ENCODE assay signal across 12 cellular contexts in genomic region chr11:2211113-2211971, GRCh38. TPM values are rescaled to one million over a fixed set of nuclear protein-coding genes. Genes with fewer than 3 reads are reported as not detected.
A peak's percentile ranks its signal among the peaks of the same experiment; 100 is the strongest.
DNase-seq lines count a peak whose midpoint lies in the region; ATAC-seq lines count a peak whose summit lies in the region.
"Had no signal": no experiment of that assay in that cellular context is flagged by ENCODE, and none has a peak within 500 bp of the region (broad histone marks: within the 10 kb centered on the region; RNA-seq: fewer than 3 reads in every experiment).

No MANE protein-coding gene starts in this region.

- no peak overlapping the region for H3K4me3 ChIP-seq in neuronal stem cell (ENCODE audit: low read length in 2 of 2)

- H3K27ac ChIP-seq in neuronal stem cell (replicated peaks; ENCODE audit: low read length): peak overlapping the region; percentile 66
- H3K27ac ChIP-seq: KMS-11 had no signal

- H3K27me3 ChIP-seq in neuronal stem cell (ENCODE audit: control insufficient read depth in 3 of 3, insufficient read depth in 3 of 3, low read depth in 1 of 3, low read length in 3 of 3): no peaks in the 10 kb centered on the region

- peak overlapping the region; percentile 83 for H4K8ac ChIP-seq in neuronal stem cell (ENCODE audit: low read depth, low read length)

- peak overlapping the region; percentile 69 for H3K4ac ChIP-seq in neuronal stem cell (ENCODE audit: low read length)

- peak overlapping the region; percentile 99 for H2BK5ac ChIP-seq in neuronal stem cell (ENCODE audit: low read length)

- H2BK12ac ChIP-seq in neuronal stem cell (ENCODE audit: low read length): peak overlapping the region; percentile 100

- H3K79me1 ChIP-seq in neuronal stem cell (ENCODE audit: low read depth, low read length): no peaks in the 10 kb centered on the region

- no peak overlapping the region for H3K9ac ChIP-seq in neuronal stem cell (ENCODE audit: low read depth, low read length, poor library complexity)
- H3K9ac ChIP-seq: KMS-11 had no signal

- no CpG with 5 or more reads among the region's 30 CpGs for WGBS in neuronal stem cell (ENCODE audit: extremely low coverage in 2 of 2, insufficient read length in 2 of 2, insufficient replicate concordance in 1 of 2), 2 donors

- no peak overlapping the region for H2AFZ ChIP-seq in neuronal stem cell (ENCODE audit: low read length)

- in situ Hi-C loops in SK-MEL-5 (cut with HindIII; ENCODE audit: low pct_unique_long_range_greater_than_20kb, low sequenced_read_pairs): no loop called here

- peak overlapping the region; percentile 100 for H4K91ac ChIP-seq in neuronal stem cell (ENCODE audit: low read depth, low read length, poor library complexity)

- no peaks in the 10 kb centered on the region for H3K36me3 ChIP-seq in neuronal stem cell (replicated peaks in 1 of 2; ENCODE audit: control insufficient read depth in 2 of 2, insufficient read depth in 2 of 2, low read length in 2 of 2)

- H2BK120ac ChIP-seq in neuronal stem cell (ENCODE audit: low read depth, low read length): peak overlapping the region; percentile 100

- H2BK15ac ChIP-seq in neuronal stem cell (ENCODE audit: low read length): peak overlapping the region; percentile 99

- H3K4me2 ChIP-seq in neuronal stem cell (ENCODE audit: insufficient read depth, low read length, poor library complexity, severe bottlenecking): no peak overlapping the region
- H3K4me2 ChIP-seq: KMS-11 had no signal

- peak overlapping the region; percentile 29 for H3K23ac ChIP-seq in neuronal stem cell (ENCODE audit: low read depth, low read length, poor library complexity)

- peak overlapping the region; percentile 99 for H2AK5ac ChIP-seq in neuronal stem cell (ENCODE audit: low read depth, low read length)

- ATAC-seq in GM18517 (IDR thresholded peaks at IDR 0.05; ENCODE audit: unreplicated experiment): no peak
- ATAC-seq: stimulated activated naive B cell treated with anti-CD40 and anti-IgM and Interleukin-4, amounts not matched to agents 10 μg/mL and 1 μg/mL and 100 μg/mL, for 72 hours had no signal

- no peaks in the 10 kb centered on the region for H3K9me3 ChIP-seq in neuronal stem cell (replicated peaks in 1 of 2; ENCODE audit: control insufficient read depth in 2 of 2, insufficient read depth in 1 of 2, low read depth in 1 of 2, low read length in 2 of 2)

- H3K14ac ChIP-seq in neuronal stem cell (ENCODE audit: low read length): peak overlapping the region; percentile 99

- H3K18ac ChIP-seq in neuronal stem cell (ENCODE audit: low read length): peak overlapping the region; percentile 95

- H3K4me1 ChIP-seq in neuronal stem cell (ENCODE audit: control insufficient read depth in 2 of 2, insufficient read depth in 1 of 2, low read depth in 1 of 2, low read length in 2 of 2): peaks cover 18 to 29% of the 10 kb centered on the region in 2 donors

- DNase-seq in DMS153 treated with DMSO at 0.1 percent for 48 hours (lab: John Stamatoyannopoulos, UW; ENCODE audit: unreplicated experiment) (peak; percentile 88), NCI-H1105 treated with DMSO at 0.1 percent for 48 hours (lab: John Stamatoyannopoulos, UW) (peak; percentile 96), SK-MEL-5 (ENCODE audit: low read depth, low spot score) (peak; percentile 8), neuronal stem cell (ENCODE audit: low spot score) (peak; percentile 51), T-helper 1 cell (no peak), HUDEP-2 (lab: John Stamatoyannopoulos, UW; ENCODE audit: unreplicated experiment in 76 of 76) (no peak)
- DNase-seq in activated CD4-positive, alpha-beta T cell treated with anti-CD3 and anti-CD28 coated beads, Interleukin-2, amount 50 U/mL, for 48 hours: no peak
- DNase-seq: EL; stimulated activated naive B cell treated with anti-CD40 and anti-IgM and Interleukin-4, amounts not matched to agents 10 μg/mL and 1 μg/mL and 100 μg/mL, for 72 hours had no signal

RNA-seq across cellular contexts. Expression of gene TH, which starts 39.7 kb away (rescaled TPM):
- total RNA-seq in SK-MEL-5 (2014; rRNA removed; shearing (Covaris generic)): not detected in 2 replicates
- polyA plus RNA-seq in SK-MEL-5 (2015; cell fraction: cytosol; rRNA removed): not detected in 2 replicates
- not detected in 2 replicates for polyA plus RNA-seq in SK-MEL-5 (2015; cell fraction: nucleus; rRNA removed)
- polyA plus RNA-seq in neuronal stem cell (2013, experiment 1 of 2): 1.0 TPM
- 0.82 TPM for polyA plus RNA-seq in neuronal stem cell (2013, experiment 2 of 2)
- total RNA-seq: activated T-helper 1 cell treated with anti-CD3 and anti-CD28 coated beads, Interleukin-12 subunit alpha, Interleukin-12 subunit beta, Interleukin-2, Interleukin-4 antibody, amounts not matched to agents 30 ng/mL and 10 ng/mL and 1 ng/mL, durations not matched to agents 14 hours and 24 hours and 36 hours had no signal

RNA-seq across cellular contexts. Expression of gene INS, which starts 50.3 kb away (rescaled TPM):
- total RNA-seq in SK-MEL-5 (2014; rRNA removed; shearing (Covaris generic)): not detected in 2 replicates
- polyA plus RNA-seq in SK-MEL-5 (2015; cell fraction: cytosol; rRNA removed): not detected in 2 replicates
- not detected in 2 replicates for polyA plus RNA-seq in SK-MEL-5 (2015; cell fraction: nucleus; rRNA removed)
- polyA plus RNA-seq in neuronal stem cell (2013, experiment 1 of 2): not detected
- not detected for polyA plus RNA-seq in neuronal stem cell (2013, experiment 2 of 2)
- total RNA-seq: activated T-helper 1 cell treated with anti-CD3 and anti-CD28 coated beads, Interleukin-12 subunit alpha, Interleukin-12 subunit beta, Interleukin-2, Interleukin-4 antibody, amounts not matched to agents 30 ng/mL and 10 ng/mL and 1 ng/mL, durations not matched to agents 14 hours and 24 hours and 36 hours had no signal

RNA-seq across cellular contexts. Expression of gene ASCL2, which starts 59.0 kb away (rescaled TPM):
- total RNA-seq in SK-MEL-5 (2014; rRNA removed; shearing (Covaris generic)): not detected in 2 replicates
- not detected in 2 replicates for polyA plus RNA-seq in SK-MEL-5 (2015; cell fraction: cytosol; rRNA removed)
- polyA plus RNA-seq in SK-MEL-5 (2015; cell fraction: nucleus; rRNA removed): not detected in 2 replicates
- polyA plus RNA-seq in neuronal stem cell (2013, experiment 1 of 2): 0.07 TPM
- polyA plus RNA-seq in neuronal stem cell (2013, experiment 2 of 2): 0.06 TPM

Comparison
In these comparisons a context has a peak if more than half of its experiments do, and no peak if none do; other contexts are left out.
1. DNase-seq: peak in DMS153 treated with DMSO at 0.1 percent for 48 hours (single experiment), NCI-H1105 treated with DMSO at 0.1 percent for 48 hours (single experiment), SK-MEL-5 (single experiment) and neuronal stem cell (single experiment); none in T-helper 1 cell (0 of 5), activated CD4-positive, alpha-beta T cell treated with anti-CD3 and anti-CD28 coated beads, Interleukin-2, amount 50 U/mL, for 48 hours (0 of 2) and HUDEP-2 (0 of 76).